Comparison of ENCODE assay signal across 27 cellular contexts in the genomic region with DNA sequence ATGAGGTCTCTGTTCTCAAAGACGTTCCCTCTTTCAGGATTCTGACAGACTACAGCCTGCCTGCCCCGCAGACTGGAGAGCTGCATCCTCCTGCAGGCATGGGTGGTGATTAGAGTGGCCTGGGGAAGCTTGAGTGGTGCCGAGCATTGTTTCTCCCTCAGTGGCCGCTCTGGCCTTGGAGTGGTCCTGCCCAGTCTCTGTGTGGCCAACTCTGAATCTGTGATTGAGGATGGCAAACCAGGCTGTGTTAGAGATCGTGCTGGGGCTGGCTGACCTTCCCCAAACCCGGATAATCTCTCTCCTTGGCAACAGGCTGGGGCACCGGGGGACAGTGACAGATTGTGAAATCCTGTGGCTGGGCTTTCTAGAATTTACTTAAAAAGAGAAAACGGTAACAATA. TPM values are rescaled to one million over a fixed set of nuclear protein-coding genes. Genes with fewer than 3 reads are reported as not detected.
DNase-seq lines count a peak whose midpoint lies in the region; ATAC-seq and TF ChIP-seq lines count a peak whose summit lies in the region.
"Had no signal": no experiment of that assay in that cellular context is flagged by ENCODE, and none has a peak within 500 bp of the region (broad histone marks: within the 10 kb centered on the region; RNA-seq: fewer than 3 reads in every experiment).

No MANE protein-coding gene starts in this region.

- H3K4me1 ChIP-seq in GM23338 (ENCODE audit: insufficient read depth) (peaks cover 25% of the 10 kb centered on the region), Karpas-422 (ENCODE audit: low read length) (no peaks in the 10 kb centered on the region)
- H3K4me1 ChIP-seq: foreskin keratinocyte had no signal

- H3K27ac Mint-ChIP-seq in GM23338, result no peak overlapping the region
- H3K27ac Mint-ChIP-seq in brain, result peak overlapping the region in 3 of 5 experiments; percentile 3 to 43 (median 35)
- peak overlapping the region; percentile 25 for H3K27ac Mint-ChIP-seq in neural crest cell (ENCODE audit: unreplicated experiment)
- H3K27ac Mint-ChIP-seq: activated CD8-positive, alpha-beta T cell treated with anti-CD3 and anti-CD28 coated beads, Interleukin-2, amount 10 ng/mL, durations not matched to agents 7 days and 5 days; activated naive CD8-positive, alpha-beta T cell treated with anti-CD3 and anti-CD28 coated beads, Interleukin-2, amount 10 ng/mL, durations not matched to agents 7 days and 5 days; CD4-positive, alpha-beta memory T cell; HFFc6; mesothelial cell of epicardium; nephron had no signal

- H3F3A ChIP-seq in GM23338 (replicated peaks; ENCODE audit: low read depth), result no peaks in the 10 kb centered on the region

- H3K27me3 ChIP-seq in GM23338 (ENCODE audit: insufficient read depth) (no peaks in the 10 kb centered on the region), Karpas-422 (ENCODE audit: low read length) (no peaks in the 10 kb centered on the region)

- no peaks in the 10 kb centered on the region for H3K9me3 ChIP-seq in Karpas-422 (ENCODE audit: low read length)

- no peaks in the 10 kb centered on the region for H3K9me3 Mint-ChIP-seq in GM23338
- no peaks in the 10 kb centered on the region for H3K9me3 Mint-ChIP-seq in brain
- H3K9me3 Mint-ChIP-seq in neural crest cell, result no peaks in the 10 kb centered on the region
- H3K9me3 Mint-ChIP-seq: activated naive CD8-positive, alpha-beta T cell treated with anti-CD3 and anti-CD28 coated beads, Interleukin-2, amount 10 ng/mL, durations not matched to agents 7 days and 5 days; HFFc6; mesothelial cell of epicardium; nephron had no signal

- H3K4me2 ChIP-seq in GM23338 (no peak overlapping the region), Karpas-422 (ENCODE audit: low read depth, low read length, poor library complexity, severe bottlenecking) (no peak overlapping the region)

- TF ChIP-seq CTCF in GM23338 (conservative IDR thresholded peaks at IDR 0.05; ENCODE audit: low read depth in 2 of 2) (no peak), NB4 (IDR thresholded peaks at IDR 0.05; ENCODE audit: low read depth, low read length) (no peak), brain (conservative IDR thresholded peaks at IDR 0.05) (no peak), neural crest cell (conservative IDR thresholded peaks at IDR 0.05) (no peak)

- H3K4me3 ChIP-seq in GM23338 (no peak overlapping the region), NB4 (ENCODE audit: low read depth, low read length) (no peak overlapping the region), Karpas-422 (ENCODE audit: low read length) (no peak overlapping the region)

- H4K20me1 ChIP-seq in GM23338 (replicated peaks; ENCODE audit: insufficient read depth) (no peaks in the 10 kb centered on the region), Karpas-422 (ENCODE audit: insufficient read depth, low read depth, low read length) (no peaks in the 10 kb centered on the region)

- H3K9ac ChIP-seq in Karpas-422 (ENCODE audit: low read length), result no peak overlapping the region

- no peak overlapping the region for H3K27ac ChIP-seq in GM23338 (ENCODE audit: low read depth)
- H3K27ac ChIP-seq in Karpas-422 (ENCODE audit: low read length), result no peak overlapping the region
- H3K27ac ChIP-seq: foreskin keratinocyte had no signal

- peak; percentile 80 for ATAC-seq in GM23338
- no peak for ATAC-seq in GM18511 (IDR thresholded peaks at IDR 0.05; ENCODE audit: unreplicated experiment)
- ATAC-seq: activated CD8-positive, alpha-beta T cell treated with anti-CD3 and anti-CD28 coated beads, Interleukin-2, amount 10 ng/mL, durations not matched to agents 7 days and 5 days; foreskin keratinocyte had no signal

- no peak for TF ChIP-seq POLR2A in NB4 (IDR thresholded peaks at IDR 0.05; ENCODE audit: extremely low read depth, insufficient read length)

- H3K36me3 Mint-ChIP-seq in GM23338 (ENCODE audit: low read depth) (no peaks in the 10 kb centered on the region), brain (no peaks in the 10 kb centered on the region), neural crest cell (ENCODE audit: low read depth) (no peaks in the 10 kb centered on the region)
- H3K36me3 Mint-ChIP-seq: activated naive CD8-positive, alpha-beta T cell treated with anti-CD3 and anti-CD28 coated beads, Interleukin-2, amount 10 ng/mL, durations not matched to agents 7 days and 5 days; CD4-positive, alpha-beta memory T cell; mesothelial cell of epicardium had no signal

- H3K27me3 Mint-ChIP-seq in GM23338 (ENCODE audit: insufficient read depth, low read depth, poor library complexity) (peaks cover 8% of the 10 kb centered on the region), brain (peaks cover 32% of the 10 kb centered on the region), neural crest cell (ENCODE audit: low read depth) (peaks cover 16% of the 10 kb centered on the region)

- H2AFZ ChIP-seq in GM23338, result peak overlapping the region; percentile 94
- H2AFZ ChIP-seq in Karpas-422 (ENCODE audit: low read length), result no peak overlapping the region

- DNase-seq in GM23338 (ENCODE audit: low spot score) (no peak), NB4 (ENCODE audit: low read depth) (peak; percentile 26), neural crest cell (ENCODE audit: low read depth, low spot score) (no peak), Karpas-422 (no peak)
- no peak for DNase-seq in activated CD4-positive, alpha-beta T cell treated with anti-CD3 and anti-CD28 coated beads, Interleukin-2, amount 50 U/mL, for 4 hours
- DNase-seq: activated CD4-positive, alpha-beta T cell treated with anti-CD3 and anti-CD28 coated beads for 1 hour; activated CD8-positive, alpha-beta T cell treated with anti-CD3 and anti-CD28 coated beads, Interleukin-2, amount 10 ng/mL, durations not matched to agents 7 days and 5 days; activated effector memory CD4-positive, alpha-beta T cell treated with anti-CD3 and anti-CD28 coated beads, Interleukin-2, amount 50 U/mL, for 16 hours; activated naive CD8-positive, alpha-beta T cell treated with anti-CD3 and anti-CD28 coated beads, Interleukin-2, amount 10 ng/mL, durations not matched to agents 7 days and 5 days; activated T-cell treated with anti-CD3 and anti-CD28 coated beads for 4 hours; CD4-positive, alpha-beta memory T cell; effector memory CD4-positive, alpha-beta T cell; EL; foreskin keratinocyte; HFFc6; hippocampal formation; KG1; NCI-H1048; NCI-H1930; NCI-H69; PC-3; SHP77; trophoblast cell had no signal

- H3K4me1 Mint-ChIP-seq in GM23338 (peaks cover 31% of the 10 kb centered on the region), brain (peaks cover 20% of the 10 kb centered on the region), neural crest cell (peaks cover 10% of the 10 kb centered on the region)
- H3K4me1 Mint-ChIP-seq: activated naive CD8-positive, alpha-beta T cell treated with anti-CD3 and anti-CD28 coated beads, Interleukin-2, amount 10 ng/mL, durations not matched to agents 7 days and 5 days; CD4-positive, alpha-beta memory T cell; mesothelial cell of epicardium; nephron had no signal

- H3K36me3 ChIP-seq in GM23338 (ENCODE audit: insufficient read depth), result no peaks in the 10 kb centered on the region
- H3K36me3 ChIP-seq in Karpas-422 (ENCODE audit: insufficient read depth, low read length), result no peaks in the 10 kb centered on the region

- no peak overlapping the region for H3K4me3 Mint-ChIP-seq in GM23338
- peak overlapping the region in 3 of 5 experiments; percentile 2 to 35 (median 14) for H3K4me3 Mint-ChIP-seq in brain
- H3K4me3 Mint-ChIP-seq in neural crest cell, result no peak overlapping the region
- H3K4me3 Mint-ChIP-seq: activated CD8-positive, alpha-beta T cell treated with anti-CD3 and anti-CD28 coated beads, Interleukin-2, amount 10 ng/mL, durations not matched to agents 7 days and 5 days; activated naive CD8-positive, alpha-beta T cell treated with anti-CD3 and anti-CD28 coated beads, Interleukin-2, amount 10 ng/mL, durations not matched to agents 7 days and 5 days; CD4-positive, alpha-beta memory T cell; HFFc6; mesothelial cell of epicardium; nephron had no signal

- H3K79me2 ChIP-seq in GM23338 (replicated peaks; ENCODE audit: insufficient read depth), result no peaks in the 10 kb centered on the region
- H3K79me2 ChIP-seq in Karpas-422 (ENCODE audit: low read length), result no peaks in the 10 kb centered on the region

- peaks cover 7% of the 10 kb centered on the region; the same call in 1 of the 2 replicates for H3K9me2 ChIP-seq in GM23338 (ENCODE audit: insufficient read depth)
- H3K9me2 ChIP-seq in Karpas-422 (replicated peaks; ENCODE audit: insufficient read depth, low read length), result no peaks in the 10 kb centered on the region

TF ChIP-seq in GM23338, 12 proteins besides CTCF, POLR2A, EP300 and RAD21 (continues in another document):
- TF ChIP-seq, protein P1, sequence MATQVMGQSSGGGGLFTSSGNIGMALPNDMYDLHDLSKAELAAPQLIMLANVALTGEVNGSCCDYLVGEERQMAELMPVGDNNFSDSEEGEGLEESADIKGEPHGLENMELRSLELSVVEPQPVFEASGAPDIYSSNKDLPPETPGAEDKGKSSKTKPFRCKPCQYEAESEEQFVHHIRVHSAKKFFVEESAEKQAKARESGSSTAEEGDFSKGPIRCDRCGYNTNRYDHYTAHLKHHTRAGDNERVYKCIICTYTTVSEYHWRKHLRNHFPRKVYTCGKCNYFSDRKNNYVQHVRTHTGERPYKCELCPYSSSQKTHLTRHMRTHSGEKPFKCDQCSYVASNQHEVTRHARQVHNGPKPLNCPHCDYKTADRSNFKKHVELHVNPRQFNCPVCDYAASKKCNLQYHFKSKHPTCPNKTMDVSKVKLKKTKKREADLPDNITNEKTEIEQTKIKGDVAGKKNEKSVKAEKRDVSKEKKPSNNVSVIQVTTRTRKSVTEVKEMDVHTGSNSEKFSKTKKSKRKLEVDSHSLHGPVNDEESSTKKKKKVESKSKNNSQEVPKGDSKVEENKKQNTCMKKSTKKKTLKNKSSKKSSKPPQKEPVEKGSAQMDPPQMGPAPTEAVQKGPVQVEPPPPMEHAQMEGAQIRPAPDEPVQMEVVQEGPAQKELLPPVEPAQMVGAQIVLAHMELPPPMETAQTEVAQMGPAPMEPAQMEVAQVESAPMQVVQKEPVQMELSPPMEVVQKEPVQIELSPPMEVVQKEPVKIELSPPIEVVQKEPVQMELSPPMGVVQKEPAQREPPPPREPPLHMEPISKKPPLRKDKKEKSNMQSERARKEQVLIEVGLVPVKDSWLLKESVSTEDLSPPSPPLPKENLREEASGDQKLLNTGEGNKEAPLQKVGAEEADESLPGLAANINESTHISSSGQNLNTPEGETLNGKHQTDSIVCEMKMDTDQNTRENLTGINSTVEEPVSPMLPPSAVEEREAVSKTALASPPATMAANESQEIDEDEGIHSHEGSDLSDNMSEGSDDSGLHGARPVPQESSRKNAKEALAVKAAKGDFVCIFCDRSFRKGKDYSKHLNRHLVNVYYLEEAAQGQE (IDR thresholded peaks at IDR 0.05; ENCODE audit: unreplicated experiment), result no peak
- TF ChIP-seq EZH2 (IDR thresholded peaks at IDR 0.05; ENCODE audit: low read depth, unreplicated experiment) (no peak), ZNF331 (CRISPR knock-in tag; IDR thresholded peaks at IDR 0.05; ENCODE audit: low read depth) (no peak), EZH2phosphoT487 (IDR thresholded peaks at IDR 0.05; ENCODE audit: unreplicated experiment) (no peak)

RNA-seq across cellular contexts. Expression of a gene that starts 11.0 kb away (rescaled TPM):
- total RNA-seq in GM23338 (2014; rRNA removed; shearing (Covaris generic)), result 10.2 and 10.3 TPM in 2 replicates
- polyA plus RNA-seq in GM23338 (2016; fragmentation: Nextera tagmentation; extraction: Ambion mirVana), result 2.4 and 3.5 TPM in 2 replicates
- polyA plus RNA-seq in brain (ENCODE audit: insufficient read depth, low read depth, low replicate concordance), result 14.5 TPM
- total RNA-seq in neural crest cell, result 2.2 and 2.8 TPM in 2 replicates
- 0.14 TPM in 1 of 2 replicates, not detected in the other for total RNA-seq in Karpas-422 (2014; rRNA removed; shearing (Covaris generic); ENCODE audit: low replicate concordance)
- total RNA-seq: activated CD8-positive, alpha-beta T cell treated with anti-CD3 and anti-CD28 coated beads, Interleukin-2, amount 10 ng/mL, durations not matched to agents 7 days and 5 days; activated naive CD8-positive, alpha-beta T cell treated with anti-CD3 and anti-CD28 coated beads, Interleukin-2, amount 10 ng/mL, durations not matched to agents 7 days and 5 days; CD4-positive, alpha-beta memory T cell; PC-3 had no signal

Comparison
In these comparisons a context has a peak if more than half of its experiments do, and no peak if none do; other contexts are left out.
1. H3K4me3 Mint-ChIP-seq: peak in brain (3 of 5); none in GM23338 (single experiment) and neural crest cell (single experiment).